Comparison of ENCODE assay signal across 1 cellular context in the genomic region with DNA sequence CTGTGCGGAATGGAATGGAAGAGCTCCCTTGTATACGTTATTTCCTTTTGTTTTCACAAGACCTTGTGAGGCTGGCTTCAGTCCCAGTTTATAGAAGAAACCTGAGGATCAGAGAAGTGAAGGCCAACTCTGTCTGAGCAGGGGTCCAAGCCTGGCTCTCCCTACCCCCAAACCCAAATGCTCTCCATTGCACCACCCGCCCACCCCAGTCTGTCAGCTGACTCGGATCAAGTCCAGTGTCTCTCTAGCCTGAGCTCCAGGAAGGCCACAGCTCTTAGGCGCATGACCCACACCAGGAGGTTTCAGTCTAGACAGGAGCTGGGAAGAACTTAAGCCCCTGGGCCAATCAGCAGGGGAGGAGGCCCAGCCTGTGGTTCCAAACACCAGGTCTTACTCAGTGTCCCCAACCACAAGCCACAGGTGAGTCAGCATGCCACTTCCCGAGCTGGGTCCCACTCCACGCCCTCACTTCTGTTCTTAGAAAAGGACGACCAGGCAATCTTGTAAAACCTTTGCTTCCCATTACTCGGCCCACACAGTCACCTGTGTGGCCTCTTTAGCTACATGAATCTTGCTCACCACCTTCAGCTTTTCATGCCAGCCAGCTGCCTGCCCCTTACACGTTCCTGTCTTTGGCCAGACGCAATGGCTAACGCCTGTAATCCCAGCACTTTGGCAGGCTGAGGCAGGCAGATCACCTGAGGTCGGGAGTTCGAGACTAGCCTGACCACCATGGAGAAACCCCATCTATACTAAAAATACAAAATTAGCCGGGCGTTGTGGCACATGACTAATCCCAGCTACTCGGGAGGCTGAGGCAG.
TF ChIP-seq lines count a peak whose summit lies in the region.

No MANE protein-coding gene starts in this region.

TF ChIP-seq in IMR-90, 13 proteins besides CTCF, POLR2A, EP300 and RAD21:
- peak; percentile 26; the same call in 1 of the 2 replicates for TF ChIP-seq MAZ (IDR thresholded peaks at IDR 0.05; ENCODE audit: borderline replicate concordance, low read depth, low read length)
- no peak for TF ChIP-seq CHD1 (IDR thresholded peaks at IDR 0.05; ENCODE audit: low read depth, low read length)
- TF ChIP-seq FOS (IDR thresholded peaks at IDR 0.05; ENCODE audit: low read depth, low read length): no peak
- TF ChIP-seq RFX5 (IDR thresholded peaks at IDR 0.05; ENCODE audit: low read depth, low read length): no peak
- TF ChIP-seq, protein P1, sequence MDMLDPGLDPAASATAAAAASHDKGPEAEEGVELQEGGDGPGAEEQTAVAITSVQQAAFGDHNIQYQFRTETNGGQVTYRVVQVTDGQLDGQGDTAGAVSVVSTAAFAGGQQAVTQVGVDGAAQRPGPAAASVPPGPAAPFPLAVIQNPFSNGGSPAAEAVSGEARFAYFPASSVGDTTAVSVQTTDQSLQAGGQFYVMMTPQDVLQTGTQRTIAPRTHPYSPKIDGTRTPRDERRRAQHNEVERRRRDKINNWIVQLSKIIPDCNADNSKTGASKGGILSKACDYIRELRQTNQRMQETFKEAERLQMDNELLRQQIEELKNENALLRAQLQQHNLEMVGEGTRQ (IDR thresholded peaks at IDR 0.05; ENCODE audit: low read depth, low read length): peak; percentile 65
- peak; percentile 33; the same call in 1 of the 2 replicates for TF ChIP-seq CEBPB (IDR thresholded peaks at IDR 0.05; ENCODE audit: low read depth, low read length)
- TF ChIP-seq BHLHE40 (IDR thresholded peaks at IDR 0.05; ENCODE audit: low read depth, low read length): no peak
- TF ChIP-seq ELK1 (IDR thresholded peaks at IDR 0.05; ENCODE audit: borderline replicate concordance, low read depth, low read length): no peak
TF ChIP-seq in IMR-90: peak in this region for 3.
